In genomic region chr12:4030938-4031702, GRCh38 we compare ENCODE assay signal across 1 cellular context.
TF ChIP-seq lines count a peak whose summit lies in the region.

No MANE protein-coding gene starts in this region.

TF ChIP-seq in H1, 55 proteins besides CTCF, POLR2A, EP300 and RAD21:
- TF ChIP-seq GABPA (IDR thresholded peaks at IDR 0.05; ENCODE audit: borderline replicate concordance, insufficient read depth, low read length) (no peak), TEAD4 (IDR thresholded peaks at IDR 0.05; ENCODE audit: low read depth, low read length) (peak; percentile 87), MAX (IDR thresholded peaks at IDR 0.05) (peak; percentile 99), CHD2 (IDR thresholded peaks at IDR 0.05; ENCODE audit: low read length) (peak; percentile 59; the same call in 1 of the 2 replicates), SP1 (IDR thresholded peaks at IDR 0.05; ENCODE audit: low read depth, low read length) (peak; percentile 73; the same call in 1 of the 2 replicates), HDAC2 (IDR thresholded peaks at IDR 0.05; ENCODE audit: borderline replicate concordance in 1 of 2, low read depth in 2 of 2, low read length in 2 of 2) (0 out of 4 replicates have a peak, but pooled peaks of 1 of the 2 experiments have one; percentile 30), CREB1 (IDR thresholded peaks at IDR 0.05) (0 out of 2 replicates have a peak, but pooled peaks have one; percentile 7), SIX5 (IDR thresholded peaks at IDR 0.05; ENCODE audit: low read depth, low read length) (no peak), JUND (IDR thresholded peaks at IDR 0.05; ENCODE audit: low read length) (peak; percentile 81), GTF2F1 (IDR thresholded peaks at IDR 0.05; ENCODE audit: borderline replicate concordance, low read depth, low read length) (0 out of 2 replicates have a peak, but pooled peaks have one; percentile 51), ASH2L (IDR thresholded peaks at IDR 0.05; ENCODE audit: low read length) (peak; percentile 51), RFX5 (IDR thresholded peaks at IDR 0.05; ENCODE audit: borderline replicate concordance, low read depth, low read length) (peak; percentile 86), TBP (IDR thresholded peaks at IDR 0.05; ENCODE audit: low read depth, low read length) (0 out of 2 replicates have a peak, but pooled peaks have one; percentile 5), E2F6 (IDR thresholded peaks at IDR 0.05) (peak; percentile 93), TAF1 (IDR thresholded peaks at IDR 0.05; ENCODE audit: low read depth, low read length) (peak; percentile 29; the same call in 1 of the 2 replicates), POLR2AphosphoS5 (IDR thresholded peaks at IDR 0.05; ENCODE audit: low read depth, low read length) (no peak), CEBPB (IDR thresholded peaks at IDR 0.05; ENCODE audit: low read depth, low read length) (no peak), BRCA1 (IDR thresholded peaks at IDR 0.05; ENCODE audit: low read depth, low read length) (no peak), SRF (IDR thresholded peaks at IDR 0.05; ENCODE audit: low read depth, low read length) (no peak), MAFK (IDR thresholded peaks at IDR 0.05; ENCODE audit: low read depth, low read length) (peak; percentile 25; the same call in 1 of the 2 replicates)
